8 cellular contexts compared by ENCODE assay signal in the genomic region with DNA sequence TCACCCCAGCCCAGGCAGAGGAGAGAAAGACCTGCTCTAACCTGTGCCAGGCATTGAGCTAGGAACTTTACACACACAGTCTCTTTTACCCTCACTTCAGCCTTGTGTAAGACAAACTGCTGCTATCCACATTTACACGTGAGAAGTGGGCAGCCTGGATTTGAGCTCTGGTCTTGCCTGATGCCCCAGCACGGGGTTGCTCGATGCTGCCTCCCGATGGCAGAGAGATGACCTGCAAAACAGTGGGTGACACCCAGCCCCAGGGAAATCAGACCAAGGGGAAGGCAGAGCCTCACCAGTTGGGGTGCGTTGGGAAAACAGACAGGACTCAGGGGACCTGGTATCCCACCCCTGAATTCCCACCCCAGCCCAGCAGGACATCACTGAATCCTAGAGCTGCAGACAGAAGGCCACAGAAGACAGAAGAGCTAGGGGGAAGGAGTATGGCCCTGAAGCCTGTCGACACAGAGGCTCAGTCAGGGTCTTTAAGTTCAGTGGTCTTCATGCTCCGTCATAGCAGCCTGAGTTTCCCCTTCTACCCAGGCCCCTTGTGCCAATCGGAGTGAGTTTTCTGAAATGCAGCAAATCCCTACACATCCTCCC. TPM values are rescaled to one million over a fixed set of nuclear protein-coding genes. Genes with fewer than 3 reads are reported as not detected.
DNase-seq lines count a peak whose midpoint lies in the region; ATAC-seq and TF ChIP-seq lines count a peak whose summit lies in the region.

No MANE protein-coding gene starts in this region.

- no peaks in the 10 kb centered on the region for H3K36me3 ChIP-seq in lung (ENCODE audit: control insufficient read depth in 2 of 2, insufficient read depth in 2 of 2, low read length in 2 of 2)

- POLR2A ChIA-PET in naive thymus-derived CD8-positive, alpha-beta T cell (lab: Charles Lee): no interaction called here

- TF ChIP-seq CTCF in brain (conservative IDR thresholded peaks at IDR 0.05) (peak; percentile 25 to 39), lung (IDR thresholded peaks at IDR 0.05; ENCODE audit: control extremely low read depth, extremely low read depth) (no peak)

- peak; percentile 53 to 59 for DNase-seq in activated T-cell treated with anti-CD3 and anti-CD28 coated beads, Interleukin-2, amount 50 U/mL, for 48 hours
- no peak for DNase-seq in activated T-cell treated with anti-CD3 and anti-CD28 coated beads for 4 hours
- peak; percentile 59 for DNase-seq in NAMALWA (ENCODE audit: low spot score)
- DNase-seq in lung (ENCODE audit: low spot score): peak; percentile 44
- DNase-seq in naive thymus-derived CD8-positive, alpha-beta T cell: no peak
- DNase-seq in DMS153 treated with DMSO at 0.1 percent for 48 hours (lab: John Stamatoyannopoulos, UW; ENCODE audit: unreplicated experiment): no peak

- no peak for TF ChIP-seq POLR2A in GM18505 (IDR thresholded peaks at IDR 0.05; ENCODE audit: borderline replicate concordance, extremely low read depth, insufficient read depth, insufficient read length)

- H3K4me1 ChIP-seq in lung (ENCODE audit: control insufficient read depth in 2 of 2, insufficient read depth in 2 of 2, low read length in 2 of 2): no peaks in the 10 kb centered on the region

- H3K27me3 ChIP-seq in lung (ENCODE audit: control insufficient read depth, insufficient read depth): no peaks in the 10 kb centered on the region

- H3K4me3 Mint-ChIP-seq in brain: no peak overlapping the region
- no peak overlapping the region for H3K4me3 Mint-ChIP-seq in naive thymus-derived CD8-positive, alpha-beta T cell

- H3K9me3 ChIP-seq in lung (ENCODE audit: control insufficient read depth in 2 of 2, insufficient read depth in 1 of 2, low read length in 1 of 2): peaks cover 0 to 2% of the 10 kb centered on the region in 2 donors

- no peak overlapping the region for H3K4me3 ChIP-seq in lung

- no peaks in the 10 kb centered on the region for H3K9me3 Mint-ChIP-seq in brain
- H3K9me3 Mint-ChIP-seq in naive thymus-derived CD8-positive, alpha-beta T cell: peaks cover 0 to 2% (median 0%) of the 10 kb centered on the region in 9 donors

- H3K27ac ChIP-seq in lung (ENCODE audit: low read depth in 1 of 2, low read length in 1 of 2): no peak overlapping the region

- 36 to 44% methylated on average over 8 of the region's 8 CpGs for WGBS in lung, 2 donors

- H3K36me3 Mint-ChIP-seq in brain: no peaks in the 10 kb centered on the region
- H3K36me3 Mint-ChIP-seq in naive thymus-derived CD8-positive, alpha-beta T cell: no peaks in the 10 kb centered on the region

- peaks cover 12% of the 10 kb centered on the region for H3K27me3 Mint-ChIP-seq in brain
- H3K27me3 Mint-ChIP-seq in naive thymus-derived CD8-positive, alpha-beta T cell: peaks cover 29 to 77% (median 47%) of the 10 kb centered on the region in 5 donors

- no peak overlapping the region for H3K27ac Mint-ChIP-seq in brain
- H3K27ac Mint-ChIP-seq in naive thymus-derived CD8-positive, alpha-beta T cell: no peak overlapping the region

- peaks cover 21% of the 10 kb centered on the region for H3K4me1 Mint-ChIP-seq in brain
- H3K4me1 Mint-ChIP-seq in naive thymus-derived CD8-positive, alpha-beta T cell: peaks cover 4 to 24% (median 17%) of the 10 kb centered on the region in 4 donors

- ATAC-seq in lung (ENCODE audit: insufficient read depth, low FRiP score) (no peak), GM18505 (IDR thresholded peaks at IDR 0.05; ENCODE audit: unreplicated experiment) (no peak)
- no peak for ATAC-seq in naive thymus-derived CD8-positive, alpha-beta T cell

RNA-seq across cellular contexts. Expression of a gene that starts 1.0 kb away (rescaled TPM):
- polyA plus RNA-seq in brain (ENCODE audit: insufficient read depth, low read depth, low replicate concordance) (0.61 TPM), lung (1 to 10 TPM in 1 of 2 donors, under 1 TPM in 1; 0.31 to 5.6 TPM)
- 1 to 10 TPM in 1 of 2 donors, under 1 TPM in 1; 0.49 to 1.8 TPM for total RNA-seq in lung
- not detected for total RNA-seq in naive thymus-derived CD8-positive, alpha-beta T cell
- polyA plus RNA-seq in naive thymus-derived CD8-positive, alpha-beta T cell: not detected

RNA-seq across cellular contexts. Expression of a gene that starts 41.3 kb away (rescaled TPM):
- polyA plus RNA-seq in brain (ENCODE audit: insufficient read depth, low read depth, low replicate concordance) (not detected), lung (1 to 10 TPM in 1 of 2 donors, under 1 TPM in 1; 0.30 to 4.8 TPM)
- total RNA-seq in lung: under 1 TPM in 1 of 2 donors, not detected in 1; 0.98 TPM
- not detected for total RNA-seq in naive thymus-derived CD8-positive, alpha-beta T cell
- not detected for polyA plus RNA-seq in naive thymus-derived CD8-positive, alpha-beta T cell

RNA-seq across cellular contexts. Expression of a gene that starts 44.4 kb away (rescaled TPM):
- polyA plus RNA-seq in brain (ENCODE audit: insufficient read depth, low read depth, low replicate concordance) (9.8 TPM), lung (under 1 TPM; 0.33 to 0.75 TPM)
- 1 to 10 TPM; 1.9 to 2.0 TPM for total RNA-seq in lung
- not detected for total RNA-seq in naive thymus-derived CD8-positive, alpha-beta T cell
- polyA plus RNA-seq in naive thymus-derived CD8-positive, alpha-beta T cell: not detected

Comparison
In these comparisons a context has a peak if more than half of its experiments do, and no peak if none do; other contexts are left out.
1. DNase-seq: peak in activated T-cell treated with anti-CD3 and anti-CD28 coated beads, Interleukin-2, amount 50 U/mL, for 48 hours (2 of 2), NAMALWA (single experiment) and lung (single experiment); none in activated T-cell treated with anti-CD3 and anti-CD28 coated beads for 4 hours (single experiment), naive thymus-derived CD8-positive, alpha-beta T cell (0 of 10) and DMS153 treated with DMSO at 0.1 percent for 48 hours (single experiment).